Comparison of ENCODE assay signal across 15 cellular contexts in the genomic region with DNA sequence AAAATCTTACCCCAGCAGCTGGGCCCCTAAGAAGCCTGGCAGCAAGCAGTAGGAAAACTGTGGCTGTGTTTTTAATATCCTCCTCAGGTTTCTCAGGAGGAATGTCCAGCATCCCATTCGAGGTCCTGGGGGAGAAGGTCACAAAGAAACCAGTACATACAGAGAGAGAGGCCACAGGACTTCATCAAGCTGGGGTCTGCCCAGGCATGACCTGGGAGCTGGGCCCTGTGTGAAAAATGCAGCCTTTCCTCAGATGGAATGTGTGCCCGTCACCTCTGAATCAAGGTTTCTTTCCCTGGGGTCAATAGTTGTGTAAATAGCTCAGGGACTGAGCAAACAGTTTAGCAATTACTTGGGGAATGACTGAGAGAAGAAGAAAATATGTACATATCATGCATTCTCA. TPM values are rescaled to one million over a fixed set of nuclear protein-coding genes. Genes with fewer than 3 reads are reported as not detected.
DNase-seq lines count a peak whose midpoint lies in the region; ATAC-seq and TF ChIP-seq lines count a peak whose summit lies in the region.
"Had no signal": no experiment of that assay in that cellular context is flagged by ENCODE, and none has a peak within 500 bp of the region (broad histone marks: within the 10 kb centered on the region; RNA-seq: fewer than 3 reads in every experiment).

No MANE protein-coding gene starts in this region.

- H3K4me3 ChIP-seq in RWPE2 (ENCODE audit: severe bottlenecking): no peak overlapping the region
- no peak overlapping the region for H3K4me3 ChIP-seq in fibroblast of villous mesenchyme (ENCODE audit: low read depth, low read length)
- no peak overlapping the region for H3K4me3 ChIP-seq in osteoblast (ENCODE audit: insufficient read depth, low read length)

- H3K27ac ChIP-seq in RWPE2 (ENCODE audit: poor library complexity, severe bottlenecking): peak overlapping the region; percentile 82
- H3K27ac ChIP-seq in osteoblast (ENCODE audit: low read depth, low read length): peak overlapping the region; percentile 2

- no peak for TF ChIP-seq CTCF in RWPE2 (IDR thresholded peaks at IDR 0.05; ENCODE audit: poor library complexity, severe bottlenecking)
- no peak for TF ChIP-seq CTCF in fibroblast of villous mesenchyme (IDR thresholded peaks at IDR 0.05; ENCODE audit: insufficient read depth, low read depth, low read length)
- no peak for TF ChIP-seq CTCF in osteoblast (IDR thresholded peaks at IDR 0.05; ENCODE audit: extremely low read depth, low read depth, low read length)

- H3K27me3 ChIP-seq in RWPE2 (ENCODE audit: insufficient read depth, poor library complexity, severe bottlenecking) (no peaks in the 10 kb centered on the region), osteoblast (ENCODE audit: insufficient read depth, low read length) (no peaks in the 10 kb centered on the region)

- no peak overlapping the region for H3K4me2 ChIP-seq in osteoblast (ENCODE audit: insufficient read depth, low read length)

- peak; percentile 95 for ATAC-seq in RWPE2 (ENCODE audit: low read depth)
- no peak for ATAC-seq in HG02623 (IDR thresholded peaks at IDR 0.05; ENCODE audit: unreplicated experiment)

- peaks cover 32% of the 10 kb centered on the region for H3K4me1 ChIP-seq in RWPE2 (ENCODE audit: insufficient read depth, poor library complexity, severe bottlenecking)
- H3K4me1 ChIP-seq in osteoblast (ENCODE audit: insufficient read depth, low read length): peaks cover 29% of the 10 kb centered on the region

- no peaks in the 10 kb centered on the region for H4K20me1 ChIP-seq in osteoblast (ENCODE audit: insufficient read depth, low read length)

- DNase-seq in GM04503 (ENCODE audit: low read depth): peak; percentile 38
- peak; percentile 76 for DNase-seq in RWPE2 (ENCODE audit: low spot score)
- DNase-seq in fibroblast of villous mesenchyme (ENCODE audit: low read depth): peak; percentile 19
- DNase-seq in osteoblast (ENCODE audit: insufficient read length, low spot score, missing footprints): no peak
- DNase-seq in epidermal melanocyte (ENCODE audit: insufficient read length, low spot score): no peak
- no peak for DNase-seq in Ammon's horn (ENCODE audit: low spot score)
- DNase-seq in NCI-H187 (lab: John Stamatoyannopoulos, UW): no peak
- DNase-seq: activated CD4-positive, CD25-positive, alpha-beta regulatory T cell treated with anti-CD3 and anti-CD28 coated beads, Interleukin-2, amount 50 U/mL, for 72 hours; activated effector memory CD4-positive, alpha-beta T cell treated with anti-CD3 and anti-CD28 coated beads, Interleukin-2, amount 50 U/mL, for 16 hours; CD4-positive, alpha-beta T cell; glutamatergic neuron; NCI-H345; SHP77; stimulated activated CD4-positive, alpha-beta T cell treated with anti-CD3 and anti-CD28 coated beads, Interleukin-12 subunit alpha, Interleukin-12 subunit beta, amount 100 ng/mL, for 4 hours had no signal

- no peaks in the 10 kb centered on the region for H3K79me2 ChIP-seq in osteoblast (ENCODE audit: insufficient read depth, low read length)

- H2AFZ ChIP-seq in osteoblast (ENCODE audit: low read length): peak overlapping the region; percentile 63

- H3K36me3 ChIP-seq in RWPE2 (ENCODE audit: low read depth): no peaks in the 10 kb centered on the region
- no peaks in the 10 kb centered on the region for H3K36me3 ChIP-seq in osteoblast (ENCODE audit: insufficient read depth, low read length)

- H3K9me3 ChIP-seq in RWPE2 (ENCODE audit: severe bottlenecking) (no peaks in the 10 kb centered on the region), osteoblast (ENCODE audit: low read depth, low read length) (no peaks in the 10 kb centered on the region)

RNA-seq across cellular contexts. Expression of a gene that starts 33.9 kb away (rescaled TPM):
- total RNA-seq in fibroblast of villous mesenchyme (184 and 375 TPM in 2 replicates), osteoblast (148 and 157 TPM in 2 replicates)

Comparison
In these comparisons a context has a peak if more than half of its experiments do, and no peak if none do; other contexts are left out.
1. DNase-seq: peak in GM04503 (single experiment), RWPE2 (single experiment) and fibroblast of villous mesenchyme (single experiment); none in osteoblast (single experiment), epidermal melanocyte (single experiment), Ammon's horn (single experiment) and NCI-H187 (0 of 2).